Comparison of ENCODE assay signal across 14 cellular contexts in genomic region chrX:48589482-48590162, GRCh38. TPM values are rescaled to one million over a fixed set of nuclear protein-coding genes. Genes with fewer than 3 reads are reported as not detected.
DNase-seq lines count a peak whose midpoint lies in the region; ATAC-seq and TF ChIP-seq lines count a peak whose summit lies in the region.
"Had no signal": no experiment of that assay in that cellular context is flagged by ENCODE, and none has a peak within 500 bp of the region (broad histone marks: within the 10 kb centered on the region; RNA-seq: fewer than 3 reads in every experiment).

No MANE protein-coding gene starts in this region.

- no peaks in the 10 kb centered on the region for H3K9me3 Mint-ChIP-seq in neural crest cell
- H3K9me3 Mint-ChIP-seq: activated T-helper 1 cell treated with anti-CD3 and anti-CD28 coated beads, Interleukin-12 subunit alpha, Interleukin-12 subunit beta, Interleukin-2, Interleukin-4 antibody, amounts not matched to agents 30 ng/mL and 10 ng/mL and 1 ng/mL, durations not matched to agents 14 hours and 24 hours and 36 hours; CD4-positive, alpha-beta memory T cell had no signal

- DNase-seq in G401 (ENCODE audit: low spot score) (peak; percentile 29), NCI-H524 treated with DMSO at 0.1 percent for 48 hours (lab: John Stamatoyannopoulos, UW) (peak; percentile 33), epithelial cell of proximal tubule (ENCODE audit: low read depth) (no peak), neural crest cell (ENCODE audit: low read depth, low spot score) (no peak), AG08395 (ENCODE audit: low spot score) (no peak), NCI-H2081 treated with DMSO at 0.1 percent for 48 hours (lab: John Stamatoyannopoulos, UW) (no peak), HuH-7.5 (ENCODE audit: low spot score) (no peak)
- DNase-seq: activated CD4-positive, alpha-beta T cell treated with anti-CD3 and anti-CD28 coated beads, Interleukin-2, amount 50 U/mL, for 4 hours; CD4-positive, alpha-beta memory T cell; effector memory CD4-positive, alpha-beta T cell; lower lobe of right lung had no signal

- H3K27ac Mint-ChIP-seq in neural crest cell (ENCODE audit: unreplicated experiment), result no peak overlapping the region
- H3K27ac Mint-ChIP-seq: activated T-helper 1 cell treated with anti-CD3 and anti-CD28 coated beads, Interleukin-12 subunit alpha, Interleukin-12 subunit beta, Interleukin-2, Interleukin-4 antibody, amounts not matched to agents 30 ng/mL and 10 ng/mL and 1 ng/mL, durations not matched to agents 14 hours and 24 hours and 36 hours had no signal

- H3K4me1 Mint-ChIP-seq in neural crest cell, result no peaks in the 10 kb centered on the region
- H3K4me1 Mint-ChIP-seq: CD4-positive, alpha-beta memory T cell had no signal

- no peak for ATAC-seq in GM18519 (IDR thresholded peaks at IDR 0.05; ENCODE audit: low FRiP score, unreplicated experiment)

- H3K36me3 Mint-ChIP-seq in neural crest cell (ENCODE audit: low read depth), result peaks cover 4% of the 10 kb centered on the region
- H3K36me3 Mint-ChIP-seq: CD4-positive, alpha-beta memory T cell had no signal

- TF ChIP-seq CTCF in epithelial cell of proximal tubule (conservative IDR thresholded peaks at IDR 0.05; ENCODE audit: low read depth, low read length), result no peak
- TF ChIP-seq CTCF in neural crest cell (conservative IDR thresholded peaks at IDR 0.05), result no peak

- H3K27me3 Mint-ChIP-seq in neural crest cell (ENCODE audit: low read depth), result no peaks in the 10 kb centered on the region
- H3K27me3 Mint-ChIP-seq: CD4-positive, alpha-beta memory T cell had no signal

- peak overlapping the region; percentile 64 for H3K4me3 ChIP-seq in epithelial cell of proximal tubule (ENCODE audit: low read depth, low read length)
- H3K4me3 ChIP-seq: HAP-1, lower lobe of right lung had no signal

- peak overlapping the region; percentile 8 for H3K4me3 Mint-ChIP-seq in neural crest cell
- H3K4me3 Mint-ChIP-seq: activated T-helper 1 cell treated with anti-CD3 and anti-CD28 coated beads, Interleukin-12 subunit alpha, Interleukin-12 subunit beta, Interleukin-2, Interleukin-4 antibody, amounts not matched to agents 30 ng/mL and 10 ng/mL and 1 ng/mL, durations not matched to agents 14 hours and 24 hours and 36 hours; CD4-positive, alpha-beta memory T cell had no signal

- in situ Hi-C loops in G401 (cut with HindIII; ENCODE audit: low sequenced_read_pairs), result no loop called here

RNA-seq across cellular contexts. Expression of gene WDR13, which starts 7.7 kb away (rescaled TPM):
- total RNA-seq in G401 (2014; rRNA removed; shearing (Covaris generic)), result 71.3 and 76.8 TPM in 2 replicates
- total RNA-seq in epithelial cell of proximal tubule (64.9 and 82.8 TPM in 2 replicates), neural crest cell (68.8 and 75.3 TPM in 2 replicates)

RNA-seq across cellular contexts. Expression of gene RBM3, which starts 15.3 kb away (rescaled TPM):
- 297 and 376 TPM in 2 replicates for total RNA-seq in G401 (2014; rRNA removed; shearing (Covaris generic))
- total RNA-seq in epithelial cell of proximal tubule, result 179 and 221 TPM in 2 replicates
- total RNA-seq in neural crest cell, result 248 and 261 TPM in 2 replicates

RNA-seq across cellular contexts. Expression of gene TBC1D25, which starts 50.1 kb away (rescaled TPM):
- total RNA-seq in G401 (2014; rRNA removed; shearing (Covaris generic)), result 2.0 and 6.6 TPM in 2 replicates
- total RNA-seq in epithelial cell of proximal tubule (7.4 and 10.7 TPM in 2 replicates), neural crest cell (9.1 and 12.0 TPM in 2 replicates)

Comparison
In these comparisons a context has a peak if more than half of its experiments do, and no peak if none do; other contexts are left out.
1. DNase-seq: peak in G401 (single experiment) and NCI-H524 treated with DMSO at 0.1 percent for 48 hours (single experiment); none in epithelial cell of proximal tubule (single experiment), neural crest cell (single experiment), AG08395 (single experiment), NCI-H2081 treated with DMSO at 0.1 percent for 48 hours (single experiment) and HuH-7.5 (single experiment).